In the genomic region with DNA sequence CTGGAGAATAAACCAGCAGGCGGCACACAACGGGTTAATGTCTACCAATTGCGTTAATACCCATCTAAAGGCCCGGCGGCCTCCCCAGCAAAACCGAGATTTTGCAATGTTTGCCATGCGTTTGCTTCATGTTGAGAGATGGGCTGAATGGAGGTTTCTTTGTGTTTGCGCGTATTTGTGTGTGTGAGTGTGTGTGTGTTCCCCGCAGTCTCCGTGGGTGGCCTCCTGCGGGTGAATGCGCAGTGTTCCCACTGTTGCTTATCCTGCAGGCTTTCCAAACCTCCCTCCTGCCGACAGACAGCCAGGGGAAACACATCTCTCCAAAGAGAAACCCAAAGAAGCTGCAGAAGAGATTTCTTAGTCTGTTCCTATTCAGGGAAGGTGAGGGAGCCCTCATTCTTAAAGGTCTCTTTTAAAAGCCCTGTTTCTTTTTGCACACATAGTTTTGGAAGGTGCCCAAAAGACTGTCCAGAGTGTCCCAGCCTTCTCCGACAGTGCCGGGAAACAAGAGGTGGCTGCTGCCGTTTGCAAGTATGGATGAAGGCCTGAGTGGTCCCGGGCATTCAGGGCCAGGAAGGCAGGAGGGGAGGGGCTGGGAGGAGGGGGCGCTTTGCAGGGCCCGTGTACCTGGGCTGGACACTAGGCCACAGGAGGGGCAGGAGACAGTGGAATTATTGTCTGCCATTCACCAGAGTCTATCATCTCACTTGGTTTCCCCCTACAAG, we compare ENCODE assay signal across 11 cellular contexts.
A peak's percentile ranks its signal among the peaks of the same experiment; 100 is the strongest.
DNase-seq lines count a peak whose midpoint lies in the region; ATAC-seq and TF ChIP-seq lines count a peak whose summit lies in the region.
"Had no signal": no experiment of that assay in that cellular context is flagged by ENCODE, and none has a peak within 500 bp of the region (broad histone marks: within the 10 kb centered on the region; RNA-seq: fewer than 3 reads in every experiment).

No MANE protein-coding gene starts in this region.

- DNase-seq in NCI-H1417 (lab: John Stamatoyannopoulos, UW): peak in 2 of 3 experiments; percentile 16 to 45
- no peak for DNase-seq in NCI-H1417 treated with DMSO at 0.1 percent for 48 hours (lab: John Stamatoyannopoulos, UW)
- DNase-seq in endodermal cell: peak; percentile 69
- DNase-seq in transverse colon: peak; percentile 24
- DNase-seq in putamen (ENCODE audit: low spot score): no peak
- no peak for DNase-seq in stimulated activated CD4-positive, alpha-beta T cell treated with anti-CD3 and anti-CD28 coated beads, Interleukin-4, amount 100 ng/mL, for 4 hours
- DNase-seq: 8988T had no signal

- H3K9me3 Mint-ChIP-seq in endodermal cell: no peaks in the 10 kb centered on the region
- H3K9me3 Mint-ChIP-seq: activated T-helper 2 cell treated with anti-CD3 and anti-CD28 coated beads, Interferon-gamma antibody, Interleukin-2, Interleukin-4, amounts not matched to agents 10 μg/mL and 5 μg/mL and 100 μg/mL, durations not matched to agents 14 hours and 24 hours and 36 hours had no signal

- ATAC-seq in GM18870 (IDR thresholded peaks at IDR 0.05; ENCODE audit: unreplicated experiment): no peak

- H3K27me3 ChIP-seq in endodermal cell (ENCODE audit: control insufficient read depth, insufficient read depth, low read length, poor library complexity, severe bottlenecking): peaks cover 6% of the 10 kb centered on the region
- H3K27me3 ChIP-seq in transverse colon: no peaks in the 10 kb centered on the region

- H3K36me3 ChIP-seq in endodermal cell (ENCODE audit: control insufficient read depth, insufficient read depth, low read length) (no peaks in the 10 kb centered on the region), mesodermal cell (ENCODE audit: control insufficient read depth, insufficient read depth, low read length) (no peaks in the 10 kb centered on the region), transverse colon (no peaks in the 10 kb centered on the region)

- TF ChIP-seq EP300 in transverse colon (IDR thresholded peaks at IDR 0.05; ENCODE audit: low read depth): no peak

- H3K9me3 ChIP-seq in endodermal cell (ENCODE audit: control insufficient read depth, low read length) (no peaks in the 10 kb centered on the region), mesodermal cell (ENCODE audit: control insufficient read depth, low read length) (no peaks in the 10 kb centered on the region), transverse colon (no peaks in the 10 kb centered on the region)

- peaks cover 36% of the 10 kb centered on the region for H3K4me1 Mint-ChIP-seq in endodermal cell

- H3K27me3 Mint-ChIP-seq in endodermal cell (ENCODE audit: insufficient read depth): peaks cover 13% of the 10 kb centered on the region

- H3K4me1 ChIP-seq in endodermal cell (ENCODE audit: control insufficient read depth, insufficient read depth, low read length) (peaks cover 22% of the 10 kb centered on the region), mesodermal cell (ENCODE audit: control insufficient read depth, insufficient read depth, low read length, poor library complexity, severe bottlenecking) (peaks cover 35% of the 10 kb centered on the region), transverse colon (peaks cover 10 to 30% (median 24%) of the 10 kb centered on the region in 4 donors)

- in situ Hi-C loops in transverse colon (cut with MboI; ENCODE audit: low pct_ligation_motif_present in 1 of 4, low pct_unique_long_range_greater_than_20kb in 1 of 4, low sequenced_read_pairs in 3 of 4): no loop called here

- TF ChIP-seq POLR2A in transverse colon (IDR thresholded peaks at IDR 0.05): no peak

- H3K4me3 ChIP-seq in endodermal cell (ENCODE audit: low read length) (peak overlapping the region; percentile 30), mesodermal cell (ENCODE audit: extremely low read depth, insufficient read depth, low read length, poor library complexity, severe bottlenecking) (no peak overlapping the region), transverse colon (no peak overlapping the region)

- TF ChIP-seq CTCF in endodermal cell (conservative IDR thresholded peaks at IDR 0.05): no peak
- TF ChIP-seq CTCF in transverse colon (IDR thresholded peaks at IDR 0.05): no peak

- H3K27ac Mint-ChIP-seq in endodermal cell: peak overlapping the region; percentile 52
- H3K27ac Mint-ChIP-seq: activated T-helper 2 cell treated with anti-CD3 and anti-CD28 coated beads, Interferon-gamma antibody, Interleukin-2, Interleukin-4, amounts not matched to agents 10 μg/mL and 5 μg/mL and 100 μg/mL, durations not matched to agents 14 hours and 24 hours and 36 hours had no signal

- no peak overlapping the region for H3K9ac ChIP-seq in endodermal cell (ENCODE audit: extremely low read depth, low read length, poor library complexity, severe bottlenecking)
- H3K9ac ChIP-seq: KMS-11 had no signal

- no peaks in the 10 kb centered on the region for H3K36me3 Mint-ChIP-seq in endodermal cell (ENCODE audit: low read depth)

- WGBS in endodermal cell (ENCODE audit: insufficient coverage in 1 of 2, insufficient read length in 1 of 2), 2 experiments: 17 to 50% methylated on average over 2 to 20 of the region's 20 CpGs
- WGBS in mesodermal cell (ENCODE audit: insufficient coverage in 2 of 2), 2 experiments: 15 to 20% methylated on average over 7 to 8 of the region's 20 CpGs
- WGBS in transverse colon (ENCODE audit: low coverage in 1 of 2), 2 donors: 37 to 39% methylated on average over 7 to 20 of the region's 20 CpGs

- peak overlapping the region; percentile 38 for H3K4me3 Mint-ChIP-seq in endodermal cell

- H3K27ac ChIP-seq in endodermal cell (ENCODE audit: low read depth, low read length) (no peak overlapping the region), mesodermal cell (ENCODE audit: low read depth, low read length, severe bottlenecking) (peak overlapping the region; percentile 78), transverse colon (peak overlapping the region; percentile 78 to 86 (median 84))
- H3K27ac ChIP-seq: KMS-11 had no signal

- intact Hi-C loops in transverse colon (cut with DNase I; ENCODE audit: low total_unique reads): loop anchor here (10.0 kb wide), 2 partner anchors 103 to 443 kb away; partner anchors contain the start of gene ERCC6L2

Comparison
In these comparisons a context has a peak if more than half of its experiments do, and no peak if none do; other contexts are left out.
1. DNase-seq: peak in NCI-H1417 (2 of 3), endodermal cell (single experiment) and transverse colon (single experiment); none in NCI-H1417 treated with DMSO at 0.1 percent for 48 hours (single experiment), putamen (single experiment) and stimulated activated CD4-positive, alpha-beta T cell treated with anti-CD3 and anti-CD28 coated beads, Interleukin-4, amount 100 ng/mL, for 4 hours (0 of 2).